Comparison of ENCODE assay signal across 1 cellular context in genomic region chr15:72276326-72276700, GRCh38.
TF ChIP-seq lines count a peak whose summit lies in the region.

No MANE protein-coding gene starts in this region.

TF ChIP-seq in K562, 482 proteins besides CTCF, POLR2A, EP300 and RAD21:
- 0 out of 2 replicates have a peak, but pooled peaks have one; percentile 6 for TF ChIP-seq TAL1 (IDR thresholded peaks at IDR 0.05)
- 0 out of 2 replicates have a peak, but pooled peaks have one; percentile 15 for TF ChIP-seq FOSL1 (tag; conservative IDR thresholded peaks at IDR 0.05)
- no peak for TF ChIP-seq RFX1 (IDR thresholded peaks at IDR 0.05)
- TF ChIP-seq RBM22 (IDR thresholded peaks at IDR 0.05; ENCODE audit: low read depth, low read length, poor library complexity, severe bottlenecking) = no peak
- no peak for TF ChIP-seq ZNF445 (CRISPR knock-in tag; IDR thresholded peaks at IDR 0.05; ENCODE audit: low read depth)
- TF ChIP-seq PHF20 (IDR thresholded peaks at IDR 0.05; ENCODE audit: partially characterized antibody) = no peak
- peak; percentile 23; the same call in 1 of the 2 replicates for TF ChIP-seq CBFA2T3 (IDR thresholded peaks at IDR 0.05)
- no peak for TF ChIP-seq ETV5 (CRISPR knock-in tag; IDR thresholded peaks at IDR 0.05; ENCODE audit: low read depth)
TF ChIP-seq in K562: peak in this region for 3.
